Comparison of ENCODE assay signal across 20 cellular contexts in the genomic region with DNA sequence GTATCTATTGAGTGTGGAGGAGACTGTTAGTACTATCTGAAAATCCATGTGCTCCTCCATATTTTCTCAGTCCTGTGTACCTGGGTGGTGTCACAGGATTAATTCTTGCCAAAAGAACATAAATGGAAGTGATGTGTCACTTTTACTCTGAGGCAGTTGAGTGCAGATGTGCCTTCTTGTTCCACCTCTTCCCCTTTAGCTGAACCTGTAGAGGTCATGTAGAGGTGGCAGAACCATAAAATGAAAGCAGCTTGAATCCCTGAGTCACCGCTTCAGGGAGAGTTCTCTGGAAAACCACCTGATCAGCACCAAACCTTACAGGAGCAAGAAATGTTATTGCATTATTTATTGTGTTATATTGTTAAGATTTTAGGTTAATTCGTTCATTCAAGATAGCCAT. TPM values are rescaled to one million over a fixed set of nuclear protein-coding genes. Genes with fewer than 3 reads are reported as not detected.
DNase-seq lines count a peak whose midpoint lies in the region; TF ChIP-seq lines count a peak whose summit lies in the region.
"Had no signal": no experiment of that assay in that cellular context is flagged by ENCODE, and none has a peak within 500 bp of the region (broad histone marks: within the 10 kb centered on the region; RNA-seq: fewer than 3 reads in every experiment).

No MANE protein-coding gene starts in this region.

- H3K4me3 ChIP-seq in brain microvascular endothelial cell (ENCODE audit: low read depth, low read length) (no peak overlapping the region), dorsolateral prefrontal cortex (no peak overlapping the region)
- H3K4me3 ChIP-seq: BLaER1, SJCRH30 had no signal

- TF ChIP-seq CTCF in brain microvascular endothelial cell (IDR thresholded peaks at IDR 0.05; ENCODE audit: low read depth, low read length, missing control alignments) (no peak), dorsolateral prefrontal cortex (IDR thresholded peaks at IDR 0.05 in 54 of 56, conservative IDR thresholded peaks at IDR 0.05 in 2 of 56; ENCODE audit: low read depth in 1 of 56, partially characterized antibody in 56 of 56) (no peak)

- no peak overlapping the region for H3K27ac ChIP-seq in brain microvascular endothelial cell
- H3K27ac ChIP-seq in dorsolateral prefrontal cortex = no peak overlapping the region
- H3K27ac ChIP-seq: BLaER1, SJCRH30 had no signal

- H3K36me3 ChIP-seq in brain microvascular endothelial cell (replicated peaks) = no peaks in the 10 kb centered on the region
- H3K36me3 ChIP-seq: BLaER1, SJCRH30 had no signal

- in situ Hi-C loops in KBM-7 (cut with MboI; ENCODE audit: low pct_unique_long_range_greater_than_20kb, low sequenced_read_pairs) = no loop called here
- in situ Hi-C loops in brain microvascular endothelial cell (cut with HindIII; ENCODE audit: low pct_ligation_motif_present, low sequenced_read_pairs) = no loop called here

- intact Hi-C loops in dorsolateral prefrontal cortex (cut with DNase I) = no loop called here

- peak; percentile 58 for DNase-seq in Daoy (ENCODE audit: low read depth)
- DNase-seq in KBM-7 = peak; percentile 46
- DNase-seq in brain microvascular endothelial cell = peak; percentile 56
- DNase-seq in kidney glomerular epithelial cell (lab: John Stamatoyannopoulos, UW) = peak; percentile 33
- no peak for DNase-seq in dorsolateral prefrontal cortex
- DNase-seq in mucosa of gallbladder (ENCODE audit: low spot score) = no peak
- no peak for DNase-seq in stimulated activated CD4-positive, alpha-beta T cell treated with anti-CD3 and anti-CD28 coated beads, Interleukin-2, amount 100 ng/mL, for 24 hours
- DNase-seq in amygdala (lab: John Stamatoyannopoulos, UW) = no peak
- DNase-seq: activated CD4-positive, alpha-beta T cell treated with anti-CD3 and anti-CD28 coated beads for 48 hours; activated naive CD8-positive, alpha-beta T cell treated with anti-CD3 and anti-CD28 coated beads, Interleukin-2, amount 10 ng/mL, durations not matched to agents 7 days and 5 days; DMS79; erythroblast; H7; head of caudate nucleus; left cardiac atrium; NCI-H1930; NCI-H774; SJCRH30; stimulated activated naive CD8-positive, alpha-beta T cell treated with anti-CD3 and anti-CD28 coated beads, Interleukin-15, Interleukin-2, amounts not matched to agents 100 U/mL and 50 U/mL, for 24 hours had no signal

- H3K27me3 ChIP-seq in brain microvascular endothelial cell (replicated peaks) (no peaks in the 10 kb centered on the region), dorsolateral prefrontal cortex (no peaks in the 10 kb centered on the region)
- H3K27me3 ChIP-seq: BLaER1, SJCRH30 had no signal

RNA-seq across cellular contexts. Expression of gene SLC25A3, which starts 14.7 kb away (rescaled TPM):
- 957 and 1,071 TPM in 2 replicates for total RNA-seq in Daoy (2014; rRNA removed; shearing (Covaris generic))
- 100 to 1,000 TPM; 217 to 466 (median 347) TPM for total RNA-seq in dorsolateral prefrontal cortex
- total RNA-seq in mucosa of gallbladder = 399 TPM

Comparison
In these comparisons a context has a peak if more than half of its experiments do, and no peak if none do; other contexts are left out.
1. DNase-seq: peak in Daoy (single experiment), KBM-7 (single experiment), brain microvascular endothelial cell (single experiment) and kidney glomerular epithelial cell (single experiment); none in dorsolateral prefrontal cortex (0 of 10), mucosa of gallbladder (single experiment), stimulated activated CD4-positive, alpha-beta T cell treated with anti-CD3 and anti-CD28 coated beads, Interleukin-2, amount 100 ng/mL, for 24 hours (0 of 2) and amygdala (0 of 56).